In the genomic region with DNA sequence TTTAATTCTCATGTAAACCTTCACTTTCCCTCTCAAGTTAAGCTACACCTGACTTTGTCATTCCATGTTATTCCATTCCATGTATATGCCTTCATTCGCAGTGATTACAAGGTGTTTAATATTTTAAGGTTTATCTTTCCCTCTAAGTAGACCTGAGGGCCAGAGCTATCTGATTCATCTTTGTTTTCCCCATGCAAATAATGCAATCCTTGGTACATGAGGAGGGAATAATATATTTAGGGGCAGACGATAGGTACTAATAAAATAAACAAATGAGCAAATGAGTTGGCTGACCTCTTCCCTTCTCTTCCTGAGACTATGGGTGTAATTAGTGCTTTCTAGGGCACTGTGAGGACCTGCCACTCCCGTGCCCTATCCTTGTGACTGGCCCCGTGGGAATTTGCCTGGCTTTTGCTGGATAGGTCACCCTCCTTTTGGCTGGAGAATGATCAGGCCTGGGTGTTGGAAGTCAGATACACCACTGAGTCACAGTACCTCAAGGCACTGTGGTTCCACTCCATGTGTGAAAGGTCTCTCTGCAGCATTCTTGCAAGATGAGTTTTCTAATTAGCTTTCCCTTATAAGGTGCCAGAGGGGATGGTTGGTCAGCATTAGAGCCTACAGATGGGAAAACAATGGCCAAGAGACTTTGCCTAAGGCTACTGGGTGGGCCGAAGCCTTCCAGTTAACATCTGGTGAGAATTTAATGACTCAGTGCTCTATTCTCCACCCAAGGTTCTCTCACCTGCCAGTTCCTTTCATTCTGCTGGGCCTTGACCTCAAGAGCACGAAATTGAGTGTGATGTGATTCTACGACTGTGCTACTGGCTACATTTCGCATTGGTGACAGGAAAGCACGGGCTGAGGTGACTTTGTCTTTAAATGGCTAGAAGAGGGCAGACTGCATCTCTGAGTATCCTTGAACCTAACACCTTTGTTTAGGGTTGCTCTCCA, we compare ENCODE assay signal across 1 cellular context.
TF ChIP-seq lines count a peak whose summit lies in the region.

No MANE protein-coding gene starts in this region.

TF ChIP-seq in GM23338, 12 proteins besides CTCF, POLR2A, EP300 and RAD21 (continued from another document):
- TF ChIP-seq, protein P1, sequence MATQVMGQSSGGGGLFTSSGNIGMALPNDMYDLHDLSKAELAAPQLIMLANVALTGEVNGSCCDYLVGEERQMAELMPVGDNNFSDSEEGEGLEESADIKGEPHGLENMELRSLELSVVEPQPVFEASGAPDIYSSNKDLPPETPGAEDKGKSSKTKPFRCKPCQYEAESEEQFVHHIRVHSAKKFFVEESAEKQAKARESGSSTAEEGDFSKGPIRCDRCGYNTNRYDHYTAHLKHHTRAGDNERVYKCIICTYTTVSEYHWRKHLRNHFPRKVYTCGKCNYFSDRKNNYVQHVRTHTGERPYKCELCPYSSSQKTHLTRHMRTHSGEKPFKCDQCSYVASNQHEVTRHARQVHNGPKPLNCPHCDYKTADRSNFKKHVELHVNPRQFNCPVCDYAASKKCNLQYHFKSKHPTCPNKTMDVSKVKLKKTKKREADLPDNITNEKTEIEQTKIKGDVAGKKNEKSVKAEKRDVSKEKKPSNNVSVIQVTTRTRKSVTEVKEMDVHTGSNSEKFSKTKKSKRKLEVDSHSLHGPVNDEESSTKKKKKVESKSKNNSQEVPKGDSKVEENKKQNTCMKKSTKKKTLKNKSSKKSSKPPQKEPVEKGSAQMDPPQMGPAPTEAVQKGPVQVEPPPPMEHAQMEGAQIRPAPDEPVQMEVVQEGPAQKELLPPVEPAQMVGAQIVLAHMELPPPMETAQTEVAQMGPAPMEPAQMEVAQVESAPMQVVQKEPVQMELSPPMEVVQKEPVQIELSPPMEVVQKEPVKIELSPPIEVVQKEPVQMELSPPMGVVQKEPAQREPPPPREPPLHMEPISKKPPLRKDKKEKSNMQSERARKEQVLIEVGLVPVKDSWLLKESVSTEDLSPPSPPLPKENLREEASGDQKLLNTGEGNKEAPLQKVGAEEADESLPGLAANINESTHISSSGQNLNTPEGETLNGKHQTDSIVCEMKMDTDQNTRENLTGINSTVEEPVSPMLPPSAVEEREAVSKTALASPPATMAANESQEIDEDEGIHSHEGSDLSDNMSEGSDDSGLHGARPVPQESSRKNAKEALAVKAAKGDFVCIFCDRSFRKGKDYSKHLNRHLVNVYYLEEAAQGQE (IDR thresholded peaks at IDR 0.05; ENCODE audit: unreplicated experiment): no peak
- no peak for TF ChIP-seq ETS1 (IDR thresholded peaks at IDR 0.05)
